Comparison of ENCODE assay signal across 15 cellular contexts in the genomic region with DNA sequence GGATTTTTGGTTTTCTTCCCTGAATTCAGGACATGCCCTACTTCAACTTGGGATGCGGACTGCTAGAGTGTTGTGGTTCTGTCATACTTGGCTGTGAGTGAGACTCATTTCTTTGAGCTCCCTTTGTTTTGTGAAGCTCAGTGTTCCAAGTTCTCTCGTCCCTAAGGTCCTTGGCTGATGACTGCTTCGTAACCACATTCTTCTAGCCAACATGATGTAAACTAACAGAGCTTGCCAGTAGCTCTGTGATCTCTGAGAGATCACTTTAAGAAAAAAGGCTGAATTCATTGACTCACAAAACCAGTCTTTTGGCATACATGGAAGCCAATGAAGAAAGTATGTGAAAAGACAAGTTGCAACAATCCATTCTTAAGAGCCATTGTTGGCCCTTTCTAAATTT.
A peak's percentile ranks its signal among the peaks of the same experiment; 100 is the strongest.
DNase-seq lines count a peak whose midpoint lies in the region; ATAC-seq, FAIRE-seq and TF ChIP-seq lines count a peak whose summit lies in the region.
"Had no signal": no experiment of that assay in that cellular context is flagged by ENCODE, and none has a peak within 500 bp of the region (broad histone marks: within the 10 kb centered on the region; RNA-seq: fewer than 3 reads in every experiment).

No MANE protein-coding gene starts in this region.

- no peak overlapping the region for H3K56ac ChIP-seq in H1 (replicated peaks; ENCODE audit: insufficient read length, low read depth, low read length)

- H3K14ac ChIP-seq in H1 (ENCODE audit: insufficient read length), result no peak overlapping the region

- CTCF ChIA-PET in H1 (lab: Charles Lee; ENCODE audit: partially characterized antibody), result interaction anchor here (1.2 to 1.4 kb wide), 2 partner anchors 71 to 76 kb away, joined by 3 to 4 read pairs; no protein-coding TSS in a partner anchor
- CTCF ChIA-PET in activated naive CD4-positive, alpha-beta T cell treated with anti-CD3 and anti-CD28 coated beads for 36 hours (lab: Charles Lee), result no interaction called here

- H3K36me3 ChIP-seq in H1 (ENCODE audit: control insufficient read depth in 2 of 4, insufficient read depth in 4 of 4, low read length in 3 of 4), result no peaks in the 10 kb centered on the region
- no peaks in the 10 kb centered on the region for H3K36me3 ChIP-seq in keratinocyte (ENCODE audit: control insufficient read depth in 2 of 2, extremely low read depth in 1 of 2, insufficient read depth in 2 of 2, low read length in 2 of 2)
- H3K36me3 ChIP-seq in spleen, result no peaks in the 10 kb centered on the region
- H3K36me3 ChIP-seq: cardiac muscle cell had no signal

- 85% methylated on average over 3 of the region's 3 CpGs; no CpG with 5 or more reads in 1 of the 2 experiments for WGBS in H1 (ENCODE audit: extremely low coverage in 1 of 2, insufficient coverage in 1 of 2, insufficient read length in 1 of 2, insufficient replicate concordance in 2 of 2, low coverage in 1 of 2, low lambda C conversion rate in 2 of 2, missing lambda C conversion rate in 1 of 2), 2 experiments
- 75 to 90% (median 89%) methylated on average over 3 of the region's 3 CpGs for WGBS in spleen, 5 donors

- TF ChIP-seq EP300 in H1 (IDR thresholded peaks at IDR 0.05; ENCODE audit: borderline replicate concordance in 1 of 2, low read depth in 2 of 2, low read length in 2 of 2), result no peak

- no peak for ATAC-seq in GM18861 (IDR thresholded peaks at IDR 0.05; ENCODE audit: unreplicated experiment)
- ATAC-seq: left lobe of liver, SK-N-SH treated with all-trans-retinoic acid at 6 μM for 48 hours had no signal

- DNase-seq in LHCN-M2 (ENCODE audit: low read depth) (peak; percentile 46), H1 (ENCODE audit: low read depth in 1 of 2, low spot score in 2 of 2) (no peak), keratinocyte (ENCODE audit: low read depth, low spot score) (no peak), substantia nigra (lab: John Stamatoyannopoulos, UW) (peak in 10 of 49 donors; percentile 4 to 39 (median 17)), SK-N-DZ (ENCODE audit: low spot score) (no peak), spleen (no peak)
- no peak for DNase-seq in activated naive CD4-positive, alpha-beta T cell treated with anti-CD3 and anti-CD28 coated beads for 36 hours
- DNase-seq: activated CD4-positive, CD25-positive, alpha-beta regulatory T cell treated with anti-CD3 and anti-CD28 coated beads, Interleukin-2, amount 50 U/mL, for 72 hours; NCI-H1105; NCI-H524 treated with DMSO at 0.1 percent for 48 hours had no signal

- dilution Hi-C loops in keratinocyte (cut with MboI; ENCODE audit: extremely low pct_ligation_motif_present, low sequenced_read_pairs), result no loop called here

- no peak overlapping the region for H2AK5ac ChIP-seq in H1 (ENCODE audit: low read depth, low read length)

- H2BK20ac ChIP-seq in H1 (ENCODE audit: low read length), result no peak overlapping the region

- no peak for TF ChIP-seq RAD21 in H1 (IDR thresholded peaks at IDR 0.05 in 1 of 2, conservative IDR thresholded peaks at IDR 0.05 in 1 of 2; ENCODE audit: low read depth in 2 of 2, low read length in 2 of 2)

- POLR2A ChIA-PET in H1 (lab: Charles Lee; ENCODE audit: partially characterized antibody), result no interaction called here

- no peak overlapping the region for H3K4me2 ChIP-seq in H1 (ENCODE audit: insufficient read depth in 1 of 2, low read depth in 2 of 2, low read length in 2 of 2)
- H3K4me2 ChIP-seq in keratinocyte (ENCODE audit: control insufficient read depth, extremely low read depth, insufficient read depth, low read depth, low read length), result peak overlapping the region; percentile 65

- no peak for FAIRE-seq in H1 (lab: Jason Lieb, UNC)
- peak; percentile 71 for FAIRE-seq in keratinocyte (lab: Jason Lieb, UNC)

- H2BK120ac ChIP-seq in H1 (replicated peaks; ENCODE audit: low read depth, low read length), result no peak overlapping the region

- H3K27ac ChIP-seq in H1 (ENCODE audit: low read depth, low read length) (no peak overlapping the region), keratinocyte (ENCODE audit: control insufficient read depth, insufficient read depth, low read length) (no peak overlapping the region), substantia nigra (ENCODE audit: low read depth, low read length, poor library complexity, severe bottlenecking) (peak overlapping the region; percentile 4), spleen (no peak overlapping the region)
- H3K27ac ChIP-seq: cardiac muscle cell had no signal

- no peak overlapping the region for H3K23ac ChIP-seq in H1 (ENCODE audit: insufficient read length)

- H3K27ac Mint-ChIP-seq in activated naive CD4-positive, alpha-beta T cell treated with anti-CD3 and anti-CD28 coated beads for 36 hours, result no peak overlapping the region
- H3K27ac Mint-ChIP-seq: stimulated activated naive CD8-positive, alpha-beta T cell treated with anti-CD3 and anti-CD28 coated beads, Interleukin-15, Interleukin-2, amounts not matched to agents 100 ng/mL and 50 ng/mL, for 24 hours had no signal

- no peaks in the 10 kb centered on the region for H3K27me3 ChIP-seq in H1 (replicated peaks in 1 of 4; ENCODE audit: control insufficient read depth in 3 of 4, extremely low read depth in 1 of 4, insufficient read depth in 3 of 4, low read length in 3 of 4)
- no peaks in the 10 kb centered on the region for H3K27me3 ChIP-seq in keratinocyte (ENCODE audit: control insufficient read depth, extremely low read depth, insufficient read depth, low read length)
- H3K27me3 ChIP-seq in spleen (replicated peaks in 1 of 7), result no peaks in the 10 kb centered on the region
- H3K27me3 ChIP-seq: cardiac muscle cell had no signal

- no peaks in the 10 kb centered on the region for H3K27me3 Mint-ChIP-seq in activated naive CD4-positive, alpha-beta T cell treated with anti-CD3 and anti-CD28 coated beads for 36 hours (ENCODE audit: low read depth)
- H3K27me3 Mint-ChIP-seq: stimulated activated naive CD8-positive, alpha-beta T cell treated with anti-CD3 and anti-CD28 coated beads, Interleukin-15, Interleukin-2, amounts not matched to agents 100 ng/mL and 50 ng/mL, for 24 hours had no signal

- H3K9me3 ChIP-seq in H1 (ENCODE audit: insufficient read depth in 2 of 2, low read depth in 1 of 2, low read length in 1 of 2), result no peaks in the 10 kb centered on the region
- no peaks in the 10 kb centered on the region for H3K9me3 ChIP-seq in keratinocyte (ENCODE audit: control insufficient read depth, low read depth, low read length)
- H3K9me3 ChIP-seq in spleen, result no peaks in the 10 kb centered on the region

- H2BK5ac ChIP-seq in H1 (ENCODE audit: low read depth, low read length), result no peak overlapping the region

- no peaks in the 10 kb centered on the region for H3K9me3 Mint-ChIP-seq in activated naive CD4-positive, alpha-beta T cell treated with anti-CD3 and anti-CD28 coated beads for 36 hours
- H3K9me3 Mint-ChIP-seq: stimulated activated naive CD8-positive, alpha-beta T cell treated with anti-CD3 and anti-CD28 coated beads, Interleukin-15, Interleukin-2, amounts not matched to agents 100 ng/mL and 50 ng/mL, for 24 hours had no signal

- no peak overlapping the region for H4K5ac ChIP-seq in H1 (ENCODE audit: insufficient read length, low read depth, low read length)

- H3K23me2 ChIP-seq in H1 (ENCODE audit: low read depth, low read length), result no peaks in the 10 kb centered on the region

- no peak overlapping the region for H3K4ac ChIP-seq in H1 (replicated peaks; ENCODE audit: insufficient read length, low read depth, low read length)

- intact Hi-C loops in spleen (cut with DNase I; ENCODE audit: low total_unique reads), result no loop called here
- intact Hi-C loops in activated naive CD4-positive, alpha-beta T cell treated with anti-CD3 and anti-CD28 coated beads for 36 hours (cut with micrococcal nuclease), result no loop called here

- no peak overlapping the region for H3K18ac ChIP-seq in H1 (ENCODE audit: extremely low read depth, low read length)

- H2BK15ac ChIP-seq in H1 (ENCODE audit: low read length), result no peak overlapping the region

- no peak overlapping the region for H3K4me3 Mint-ChIP-seq in activated naive CD4-positive, alpha-beta T cell treated with anti-CD3 and anti-CD28 coated beads for 36 hours
- H3K4me3 Mint-ChIP-seq: stimulated activated naive CD8-positive, alpha-beta T cell treated with anti-CD3 and anti-CD28 coated beads, Interleukin-15, Interleukin-2, amounts not matched to agents 100 ng/mL and 50 ng/mL, for 24 hours had no signal

- H3K79me2 ChIP-seq in H1 (ENCODE audit: control insufficient read depth in 1 of 2, insufficient read depth in 2 of 2, low read length in 2 of 2) (no peaks in the 10 kb centered on the region), keratinocyte (ENCODE audit: control insufficient read depth, insufficient read depth, low read length) (no peaks in the 10 kb centered on the region)

- no peaks in the 10 kb centered on the region; a peak in 2 of 7 replicates for H3K4me1 ChIP-seq in H1 (replicated peaks in 1 of 4; ENCODE audit: control insufficient read depth in 3 of 4, insufficient read depth in 4 of 4, low read length in 3 of 4)
- H3K4me1 ChIP-seq in keratinocyte (ENCODE audit: control insufficient read depth, extremely low read depth, insufficient read depth, low read length), result peaks cover 5% of the 10 kb centered on the region
- H3K4me1 ChIP-seq in spleen, result no peaks in the 10 kb centered on the region

- H2BK12ac ChIP-seq in H1 (ENCODE audit: low read depth, low read length), result no peak overlapping the region; the same call in 1 of the 2 replicates

- H4K8ac ChIP-seq in H1 (ENCODE audit: extremely low read depth, insufficient read depth, low read length), result no peak overlapping the region

- no peak overlapping the region for H4K91ac ChIP-seq in H1 (replicated peaks; ENCODE audit: insufficient read length, low read length)

- H3K9ac ChIP-seq in H1 (replicated peaks in 1 of 4; ENCODE audit: extremely low read depth in 1 of 4, low read depth in 3 of 4, low read length in 3 of 4) (no peak overlapping the region), keratinocyte (ENCODE audit: control insufficient read depth, extremely low read depth, insufficient read depth, low read length) (no peak overlapping the region)

- no peaks in the 10 kb centered on the region for H3K36me3 Mint-ChIP-seq in activated naive CD4-positive, alpha-beta T cell treated with anti-CD3 and anti-CD28 coated beads for 36 hours (ENCODE audit: low read depth)

- H2AFZ ChIP-seq in H1 (ENCODE audit: low read length), result peak overlapping the region; percentile 99
- peak overlapping the region; percentile 69 for H2AFZ ChIP-seq in keratinocyte (ENCODE audit: control insufficient read depth, low read length)

- H3K9me1 ChIP-seq in keratinocyte (ENCODE audit: control insufficient read depth, extremely low read depth, insufficient read depth, low read length), result no peaks in the 10 kb centered on the region

- H3K4me3 ChIP-seq in H1 (ENCODE audit: extremely low read depth in 1 of 4, insufficient read depth in 2 of 4, low read depth in 3 of 4, low read length in 4 of 4) (no peak overlapping the region), keratinocyte (ENCODE audit: control insufficient read depth in 2 of 3, extremely low read depth in 1 of 3, insufficient read depth in 2 of 3, low read depth in 1 of 3, low read length in 3 of 3) (no peak overlapping the region), spleen (no peak overlapping the region)
- H3K4me3 ChIP-seq: cardiac muscle cell had no signal

- no peak for TF ChIP-seq POLR2A in H1 (IDR thresholded peaks at IDR 0.05; ENCODE audit: control extremely low read depth in 1 of 2, low read depth in 2 of 2, low read length in 2 of 2)
- TF ChIP-seq POLR2A in spleen (IDR thresholded peaks at IDR 0.05), result no peak

- no peaks in the 10 kb centered on the region for H3K79me1 ChIP-seq in H1 (ENCODE audit: low read depth, low read length)

- TF ChIP-seq CTCF in H1 (IDR thresholded peaks at IDR 0.05; ENCODE audit: control extremely low read depth in 1 of 3, insufficient read depth in 1 of 3, low read depth in 1 of 3, low read length in 3 of 3), result no peak
- no peak for TF ChIP-seq CTCF in keratinocyte (optimal IDR thresholded peaks at IDR 0.05 in 1 of 3, IDR thresholded peaks at IDR 0.05 in 1 of 3, conservative IDR thresholded peaks at IDR 0.05 in 1 of 3; ENCODE audit: extremely low read depth in 1 of 3, insufficient read depth in 2 of 3, low read length in 3 of 3)
- TF ChIP-seq CTCF in spleen (IDR thresholded peaks at IDR 0.05 in 8 of 11, conservative IDR thresholded peaks at IDR 0.05 in 3 of 11), result no peak

- H4K20me1 ChIP-seq in H1 (replicated peaks in 1 of 2; ENCODE audit: control insufficient read depth in 1 of 2, insufficient read depth in 2 of 2, low read length in 2 of 2) (no peaks in the 10 kb centered on the region), keratinocyte (ENCODE audit: control insufficient read depth, extremely low read depth, insufficient read depth, low read length) (no peaks in the 10 kb centered on the region)

- no peaks in the 10 kb centered on the region for H3K4me1 Mint-ChIP-seq in activated naive CD4-positive, alpha-beta T cell treated with anti-CD3 and anti-CD28 coated beads for 36 hours (ENCODE audit: low read depth)
